10 cellular contexts compared by ENCODE assay signal in the genomic region with DNA sequence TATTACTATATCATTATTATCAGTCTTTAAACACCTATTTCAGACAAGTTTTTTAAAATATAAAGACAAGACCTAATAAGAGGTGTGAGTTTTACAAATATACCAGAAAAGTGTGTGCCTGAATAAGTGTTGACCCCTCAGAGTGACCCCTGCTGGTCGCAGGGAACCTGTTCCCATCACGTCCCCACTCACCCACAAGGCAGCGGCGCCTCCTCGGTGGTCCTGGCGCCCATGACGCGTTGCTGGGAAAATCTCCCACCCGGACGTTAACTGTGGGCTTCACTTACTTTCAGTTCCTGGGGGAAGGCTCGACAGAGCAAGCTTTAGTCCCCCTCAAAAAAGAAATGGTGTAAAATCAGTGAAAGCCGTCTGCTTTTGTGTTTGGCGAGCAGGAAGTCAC.
"Had no signal": no experiment of that assay in that cellular context is flagged by ENCODE, and none has a peak within 500 bp of the region (broad histone marks: within the 10 kb centered on the region; RNA-seq: fewer than 3 reads in every experiment).

No MANE protein-coding gene starts in this region.

- H3K4me1 ChIP-seq: ascending aorta, heart left ventricle, pancreas, vagina had no signal

- ATAC-seq: activated CD8-positive, alpha-beta T cell treated with anti-CD3 and anti-CD28 coated beads, Interleukin-2, amount 10 ng/mL, durations not matched to agents 7 days and 5 days; heart left ventricle; pancreas had no signal

- H3K36me3 ChIP-seq: ascending aorta, heart left ventricle, pancreas, stomach, vagina had no signal

- H3K4me3 ChIP-seq: ascending aorta, heart left ventricle, pancreas, stomach, vagina had no signal

- H3K27ac ChIP-seq: ascending aorta, heart left ventricle, pancreas, stomach, vagina, VCaP had no signal

- H3K9me3 ChIP-seq: ascending aorta, heart left ventricle, pancreas, stomach, vagina had no signal

- H3K27me3 ChIP-seq: ascending aorta, pancreas, vagina had no signal

- DNase-seq: activated CD4-positive, alpha-beta T cell treated with anti-CD3 and anti-CD28 coated beads for 4 hours; activated CD8-positive, alpha-beta memory T cell treated with anti-CD3 and anti-CD28 coated beads, Interleukin-2, amount 50 U/mL, for 48 hours; activated CD8-positive, alpha-beta T cell treated with anti-CD3 and anti-CD28 coated beads, Interleukin-2, amount 10 ng/mL, durations not matched to agents 7 days and 5 days; effector CD4-positive, alpha-beta T cell; heart left ventricle; pancreas; stomach had no signal
